16 cellular contexts compared by ENCODE assay signal in genomic region chr6:208379-208778, GRCh38.
DNase-seq lines count a peak whose midpoint lies in the region; ATAC-seq, FAIRE-seq and TF ChIP-seq lines count a peak whose summit lies in the region.
"Had no signal": no experiment of that assay in that cellular context is flagged by ENCODE, and none has a peak within 500 bp of the region (broad histone marks: within the 10 kb centered on the region; RNA-seq: fewer than 3 reads in every experiment).

No MANE protein-coding gene starts in this region.

- no peak overlapping the region for H3K27ac ChIP-seq in Karpas-422 (ENCODE audit: low read length)
- no peak overlapping the region for H3K27ac ChIP-seq in GM12878 (ENCODE audit: control insufficient read depth, insufficient read depth)
- H3K27ac ChIP-seq in upper lobe of right lung: no peak overlapping the region
- no peak overlapping the region for H3K27ac ChIP-seq in tibial artery
- H3K27ac ChIP-seq: GM23248 had no signal

- in situ Hi-C loops in GM12878 (cut with MboI): no loop called here

- no TSS peak for BruUV-seq in GM12878 (replicated peaks; lab: Mats Ljungman, UMichigan)

- no peak for TF ChIP-seq CTCF in natural killer cell (IDR thresholded peaks at IDR 0.05)
- TF ChIP-seq CTCF in GM12878 (IDR thresholded peaks at IDR 0.05 in 2 of 3, conservative IDR thresholded peaks at IDR 0.05 in 1 of 3; ENCODE audit: control insufficient read depth in 2 of 3, extremely low read depth in 1 of 3, insufficient read depth in 1 of 3, low read depth in 3 of 3, low read length in 3 of 3): no peak
- TF ChIP-seq CTCF in upper lobe of right lung (IDR thresholded peaks at IDR 0.05): no peak
- no peak for TF ChIP-seq CTCF in tibial artery (IDR thresholded peaks at IDR 0.05)
- no peak for TF ChIP-seq CTCF in glutamatergic neuron (IDR thresholded peaks at IDR 0.05; ENCODE audit: partially characterized antibody, unreplicated experiment)

- SMC1A ChIA-PET in GM12878 (lab: Charles Lee; ENCODE audit: uncharacterized antibody, unreplicated experiment): interaction anchor here (0.7 to 24.5 kb wide), 3 partner anchors 8 to 17 kb away, joined by 5 to 748 read pairs (median 20); no protein-coding TSS in a partner anchor

- H3K4me2 ChIP-seq in Karpas-422 (ENCODE audit: low read depth, low read length, poor library complexity, severe bottlenecking) (no peak overlapping the region), GM12878 (ENCODE audit: control insufficient read depth, insufficient read depth) (no peak overlapping the region)

- H3K79me2 ChIP-seq in Karpas-422 (ENCODE audit: low read length) (no peaks in the 10 kb centered on the region), GM12878 (ENCODE audit: control insufficient read depth, insufficient read depth, low read length) (no peaks in the 10 kb centered on the region)

- no peak overlapping the region for H3K4me3 ChIP-seq in Karpas-422 (ENCODE audit: low read length)
- H3K4me3 ChIP-seq in GM12878: no peak overlapping the region
- no peak overlapping the region for H3K4me3 ChIP-seq in upper lobe of right lung
- no peak overlapping the region for H3K4me3 ChIP-seq in tibial artery
- H3K4me3 ChIP-seq: GM23248 had no signal

- no peak for TF ChIP-seq RAD21 in GM12878 (IDR thresholded peaks at IDR 0.05; ENCODE audit: insufficient read depth, low read depth, low read length)

- H3K27me3 ChIP-seq in Karpas-422 (ENCODE audit: low read length): no peaks in the 10 kb centered on the region
- H3K27me3 ChIP-seq in GM12878 (replicated peaks in 1 of 2; ENCODE audit: control insufficient read depth in 2 of 2, insufficient read depth in 2 of 2, low read length in 1 of 2): no peaks in the 10 kb centered on the region; a peak in 1 of 4 replicates
- peaks cover 11% of the 10 kb centered on the region for H3K27me3 ChIP-seq in upper lobe of right lung
- H3K27me3 ChIP-seq in tibial artery: peaks cover 0 to 25% of the 10 kb centered on the region in 2 donors

- POLR2A ChIA-PET in GM12878 (lab: Charles Lee): interaction anchor here (1.5 kb wide), 1 partner anchor 15 kb away, joined by 3 read pairs; no protein-coding TSS in a partner anchor

- 80% methylated on average over 13 of the region's 13 CpGs for WGBS in GM12878 (ENCODE audit: insufficient coverage, insufficient replicate concordance, low lambda C conversion rate, missing lambda C conversion rate)

- H4K20me1 ChIP-seq in Karpas-422 (ENCODE audit: insufficient read depth, low read depth, low read length) (no peaks in the 10 kb centered on the region), GM12878 (ENCODE audit: control insufficient read depth, insufficient read depth) (no peaks in the 10 kb centered on the region)

- no peak for DNase-seq in natural killer cell treated with Interleukin-12 subunit alpha and Interleukin-12 subunit beta and Interleukin-15 and Interleukin-18, amount 100 ng/mL, for 72 hours (ENCODE audit: low spot score)
- no peak for DNase-seq in natural killer cell
- DNase-seq in Karpas-422: peak; percentile 33
- DNase-seq in GM12878 (ENCODE audit: low read depth, low spot score): no peak
- no peak for DNase-seq in upper lobe of right lung
- no peak for DNase-seq in tibial artery
- DNase-seq in glutamatergic neuron: no peak
- DNase-seq: DMS153, EL, GM23248, NCI-H1105 treated with DMSO at 0.1 percent for 48 hours, NCI-H187 treated with DMSO at 0.1 percent for 48 hours, NCI-H446 treated with DMSO at 0.1 percent for 48 hours, NCI-H748 treated with DMSO at 0.1 percent for 48 hours, SIG-M5 had no signal

- H3K36me3 ChIP-seq in Karpas-422 (ENCODE audit: insufficient read depth, low read length) (no peaks in the 10 kb centered on the region), GM12878 (ENCODE audit: control insufficient read depth in 2 of 2, insufficient read depth in 2 of 2, low read length in 1 of 2) (no peaks in the 10 kb centered on the region), upper lobe of right lung (no peaks in the 10 kb centered on the region), tibial artery (no peaks in the 10 kb centered on the region)

- no peak for ATAC-seq in natural killer cell treated with Interleukin-12 subunit alpha and Interleukin-12 subunit beta and Interleukin-15 and Interleukin-18, amount 100 ng/mL, for 72 hours
- ATAC-seq in natural killer cell: no peak
- ATAC-seq in GM12878: no peak
- peak; percentile 46 for ATAC-seq in upper lobe of right lung
- ATAC-seq in GM21723 (IDR thresholded peaks at IDR 0.05; ENCODE audit: unreplicated experiment): no peak

- peaks cover 0 to 27% of the 10 kb centered on the region in 2 donors for H3K27me3 Mint-ChIP-seq in natural killer cell treated with Interleukin-12 subunit alpha and Interleukin-12 subunit beta and Interleukin-15 and Interleukin-18, amount 100 ng/mL, for 72 hours
- peaks cover 4 to 14% of the 10 kb centered on the region in 2 donors for H3K27me3 Mint-ChIP-seq in natural killer cell (ENCODE audit: low read depth in 2 of 2)
- H3K27me3 Mint-ChIP-seq in glutamatergic neuron (ENCODE audit: unreplicated experiment): peaks cover 2% of the 10 kb centered on the region

- H2AFZ ChIP-seq in Karpas-422 (ENCODE audit: low read length) (no peak overlapping the region), GM12878 (ENCODE audit: control insufficient read depth, low read depth, low read length) (no peak overlapping the region)
- H2AFZ ChIP-seq: GM23248 had no signal

- peak overlapping the region; percentile 21 to 90 for H3K27ac Mint-ChIP-seq in natural killer cell treated with Interleukin-12 subunit alpha and Interleukin-12 subunit beta and Interleukin-15 and Interleukin-18, amount 100 ng/mL, for 72 hours
- H3K27ac Mint-ChIP-seq in natural killer cell: no peak overlapping the region
- no peak overlapping the region for H3K27ac Mint-ChIP-seq in glutamatergic neuron (ENCODE audit: unreplicated experiment)

- RAD21 ChIA-PET in GM12878 (lab: Charles Lee; ENCODE audit: unreplicated experiment): interaction anchor here (3.0 kb wide), 1 partner anchor 19 kb away, joined by 11 read pairs; no protein-coding TSS in a partner anchor

- H3K36me3 Mint-ChIP-seq in natural killer cell treated with Interleukin-12 subunit alpha and Interleukin-12 subunit beta and Interleukin-15 and Interleukin-18, amount 100 ng/mL, for 72 hours: peaks cover under 1% of the 10 kb centered on the region
- H3K36me3 Mint-ChIP-seq in natural killer cell: no peaks in the 10 kb centered on the region
- H3K36me3 Mint-ChIP-seq in glutamatergic neuron (ENCODE audit: unreplicated experiment): peaks cover 3% of the 10 kb centered on the region

- CTCF ChIA-PET in GM12878 (lab: Yijun Ruan, JAX): interaction anchor here (0.9 to 2.0 kb wide), 4 partner anchors 8 to 57 kb away, joined by 3 to 6 read pairs (median 4); no protein-coding TSS in a partner anchor

- H3K9ac ChIP-seq in Karpas-422 (ENCODE audit: low read length): no peak overlapping the region
- H3K9ac ChIP-seq in GM12878 (ENCODE audit: control insufficient read depth, insufficient read depth, low read length): no peak overlapping the region
- H3K9ac ChIP-seq: GM23248 had no signal

- H3K9me2 ChIP-seq in Karpas-422 (replicated peaks; ENCODE audit: insufficient read depth, low read length): no peaks in the 10 kb centered on the region

- no peak for FAIRE-seq in GM12878 (lab: Jason Lieb, UNC)

- no peak for TF ChIP-seq EP300 in GM12878 (IDR thresholded peaks at IDR 0.05; ENCODE audit: borderline replicate concordance in 1 of 2, control insufficient read depth in 1 of 2, low read depth in 2 of 2, low read length in 2 of 2)

- no peak for TF ChIP-seq POLR2A in GM12878 (IDR thresholded peaks at IDR 0.05; ENCODE audit: low read depth, low read length)

- intact Hi-C loops in natural killer cell (cut with micrococcal nuclease): no loop called here
- intact Hi-C loops in GM12878 (cut with micrococcal nuclease; ENCODE audit: unreplicated experiment): no loop called here
- intact Hi-C loops in upper lobe of right lung (cut with DNase I): no loop called here
- intact Hi-C loops in tibial artery (cut with DNase I; ENCODE audit: low total_unique reads): no loop called here

- H3K4me1 ChIP-seq in Karpas-422 (ENCODE audit: low read length) (no peaks in the 10 kb centered on the region), GM12878 (ENCODE audit: control insufficient read depth, insufficient read depth, low read length) (peaks cover 46% of the 10 kb centered on the region), upper lobe of right lung (no peaks in the 10 kb centered on the region), tibial artery (no peaks in the 10 kb centered on the region)

- no peaks in the 10 kb centered on the region for H3K9me3 ChIP-seq in Karpas-422 (ENCODE audit: low read length)
- H3K9me3 ChIP-seq in GM12878 (replicated peaks; ENCODE audit: control insufficient read depth, insufficient read depth, low read length): no peaks in the 10 kb centered on the region; the same call in 2 of the 3 replicates
- no peaks in the 10 kb centered on the region for H3K9me3 ChIP-seq in upper lobe of right lung
- no peaks in the 10 kb centered on the region for H3K9me3 ChIP-seq in tibial artery

- no peaks in the 10 kb centered on the region for H3K9me3 Mint-ChIP-seq in natural killer cell treated with Interleukin-12 subunit alpha and Interleukin-12 subunit beta and Interleukin-15 and Interleukin-18, amount 100 ng/mL, for 72 hours
- H3K9me3 Mint-ChIP-seq in natural killer cell (no peaks in the 10 kb centered on the region), glutamatergic neuron (ENCODE audit: unreplicated experiment) (no peaks in the 10 kb centered on the region)

- H3K4me3 Mint-ChIP-seq in natural killer cell treated with Interleukin-12 subunit alpha and Interleukin-12 subunit beta and Interleukin-15 and Interleukin-18, amount 100 ng/mL, for 72 hours: peak overlapping the region; percentile 82
- H3K4me3 Mint-ChIP-seq in natural killer cell (no peak overlapping the region), glutamatergic neuron (ENCODE audit: unreplicated experiment) (no peak overlapping the region)

- H3K4me1 Mint-ChIP-seq in natural killer cell treated with Interleukin-12 subunit alpha and Interleukin-12 subunit beta and Interleukin-15 and Interleukin-18, amount 100 ng/mL, for 72 hours (ENCODE audit: low read depth in 2 of 2): peaks cover 32 to 38% of the 10 kb centered on the region in 2 donors
- H3K4me1 Mint-ChIP-seq in natural killer cell (no peaks in the 10 kb centered on the region), glutamatergic neuron (ENCODE audit: low read depth, unreplicated experiment) (peaks cover 1% of the 10 kb centered on the region)

Comparison
In these comparisons a context has a peak if more than half of its experiments do, and no peak if none do; other contexts are left out.
1. H3K27ac Mint-ChIP-seq: peak in natural killer cell treated with Interleukin-12 subunit alpha and Interleukin-12 subunit beta and Interleukin-15 and Interleukin-18, amount 100 ng/mL, for 72 hours (2 of 2); none in natural killer cell (0 of 2) and glutamatergic neuron (single experiment).